ENCODE assay signal across 10 cellular contexts in genomic region chr9:98120476-98120875, GRCh38. TPM values are rescaled to one million over a fixed set of nuclear protein-coding genes. Genes with fewer than 3 reads are reported as not detected.
DNase-seq lines count a peak whose midpoint lies in the region; ATAC-seq and TF ChIP-seq lines count a peak whose summit lies in the region.
"Had no signal": no experiment of that assay in that cellular context is flagged by ENCODE, and none has a peak within 500 bp of the region (broad histone marks: within the 10 kb centered on the region; RNA-seq: fewer than 3 reads in every experiment).

No MANE protein-coding gene starts in this region.

- peaks cover 12% of the 10 kb centered on the region for H3K36me3 Mint-ChIP-seq in activated naive CD4-positive, alpha-beta T cell treated with anti-CD3 and anti-CD28 coated beads for 36 hours (ENCODE audit: low read depth)
- H3K36me3 Mint-ChIP-seq in immature natural killer cell = peaks cover 0 to 10% (median 4%) of the 10 kb centered on the region in 3 donors

- H3K9me3 Mint-ChIP-seq in activated naive CD4-positive, alpha-beta T cell treated with anti-CD3 and anti-CD28 coated beads for 36 hours = no peaks in the 10 kb centered on the region
- H3K9me3 Mint-ChIP-seq in immature natural killer cell = no peaks in the 10 kb centered on the region

- TF ChIP-seq POLR2A in thyroid gland (IDR thresholded peaks at IDR 0.05) = no peak

- DNase-seq in activated naive CD4-positive, alpha-beta T cell treated with anti-CD3 and anti-CD28 coated beads for 36 hours = no peak
- DNase-seq in activated naive CD4-positive, alpha-beta T cell treated with Interleukin-2 at 50 U/mL for 16 hours = no peak
- no peak for DNase-seq in immature natural killer cell
- no peak for DNase-seq in thyroid gland
- no peak for DNase-seq in NCI-H2029 treated with DMSO at 0.1 percent for 48 hours (lab: John Stamatoyannopoulos, UW)
- no peak for DNase-seq in H4 (ENCODE audit: low spot score)
- DNase-seq: C1 segment of cervical spinal cord, NCI-H345 had no signal

- H3K36me3 ChIP-seq in thyroid gland = no peaks in the 10 kb centered on the region

- no peak for ATAC-seq in GM18870 (IDR thresholded peaks at IDR 0.05; ENCODE audit: unreplicated experiment)

- H3K9me3 ChIP-seq in thyroid gland = no peaks in the 10 kb centered on the region

- CTCF ChIA-PET in activated naive CD4-positive, alpha-beta T cell treated with anti-CD3 and anti-CD28 coated beads for 36 hours (lab: Charles Lee) = interaction anchor here (0.7 to 2.3 kb wide), 7 partner anchors 9 to 144 kb away, joined by 3 to 12 read pairs (median 3); no protein-coding TSS in a partner anchor

- peaks cover 0 to 20% of the 10 kb centered on the region in 2 donors for H3K4me1 ChIP-seq in thyroid gland

- WGBS in thyroid gland, 2 donors = 65 to 71% methylated on average over 3 of the region's 3 CpGs

- H3K27ac ChIP-seq in VCaP (peak overlapping the region; percentile 99), thyroid gland (peak overlapping the region in 2 of 3 donors; percentile 15 to 43)

- TF ChIP-seq CTCF in VCaP (conservative IDR thresholded peaks at IDR 0.05) (no peak), thyroid gland (IDR thresholded peaks at IDR 0.05) (no peak)

- H3K27me3 Mint-ChIP-seq in activated naive CD4-positive, alpha-beta T cell treated with anti-CD3 and anti-CD28 coated beads for 36 hours (ENCODE audit: low read depth) = no peaks in the 10 kb centered on the region
- peaks cover 2 to 7% (median 5%) of the 10 kb centered on the region in 3 donors for H3K27me3 Mint-ChIP-seq in immature natural killer cell (ENCODE audit: low read depth in 3 of 3)

- peak overlapping the region; percentile 81 for H3K4me3 Mint-ChIP-seq in activated naive CD4-positive, alpha-beta T cell treated with anti-CD3 and anti-CD28 coated beads for 36 hours
- peak overlapping the region; percentile 65 to 92 (median 88) for H3K4me3 Mint-ChIP-seq in immature natural killer cell

- intact Hi-C loops in activated naive CD4-positive, alpha-beta T cell treated with anti-CD3 and anti-CD28 coated beads for 36 hours (cut with micrococcal nuclease) = no loop called here
- intact Hi-C loops in thyroid gland (cut with DNase I) = no loop called here

- peak overlapping the region; percentile 92 for H3K27ac Mint-ChIP-seq in activated naive CD4-positive, alpha-beta T cell treated with anti-CD3 and anti-CD28 coated beads for 36 hours
- peak overlapping the region; percentile 61 to 98 (median 78) for H3K27ac Mint-ChIP-seq in immature natural killer cell

- H3K27me3 ChIP-seq in thyroid gland = no peaks in the 10 kb centered on the region

- H3K4me1 Mint-ChIP-seq in activated naive CD4-positive, alpha-beta T cell treated with anti-CD3 and anti-CD28 coated beads for 36 hours (ENCODE audit: low read depth) = peaks cover 40% of the 10 kb centered on the region
- H3K4me1 Mint-ChIP-seq in immature natural killer cell = peaks cover 40 to 47% of the 10 kb centered on the region in 2 donors

- no peak overlapping the region for H3K4me3 ChIP-seq in thyroid gland (replicated peaks in 1 of 3)

RNA-seq across cellular contexts. Expression of gene TRIM14, which starts 1.5 kb away (rescaled TPM):
- total RNA-seq in activated naive CD4-positive, alpha-beta T cell treated with anti-CD3 and anti-CD28 coated beads for 36 hours = 10 to 100 TPM; 49.6 to 55.0 TPM
- 10 to 100 TPM; 34.8 to 95.0 (median 35.9) TPM for polyA plus RNA-seq in immature natural killer cell
- 1 to 10 TPM; 3.9 to 8.1 (median 5.2) TPM for total RNA-seq in thyroid gland
- 17.8 and 18.9 TPM in 2 replicates for total RNA-seq in H4 (2014; rRNA removed; shearing (Covaris generic))
